8 cellular contexts compared by ENCODE assay signal in the genomic region with DNA sequence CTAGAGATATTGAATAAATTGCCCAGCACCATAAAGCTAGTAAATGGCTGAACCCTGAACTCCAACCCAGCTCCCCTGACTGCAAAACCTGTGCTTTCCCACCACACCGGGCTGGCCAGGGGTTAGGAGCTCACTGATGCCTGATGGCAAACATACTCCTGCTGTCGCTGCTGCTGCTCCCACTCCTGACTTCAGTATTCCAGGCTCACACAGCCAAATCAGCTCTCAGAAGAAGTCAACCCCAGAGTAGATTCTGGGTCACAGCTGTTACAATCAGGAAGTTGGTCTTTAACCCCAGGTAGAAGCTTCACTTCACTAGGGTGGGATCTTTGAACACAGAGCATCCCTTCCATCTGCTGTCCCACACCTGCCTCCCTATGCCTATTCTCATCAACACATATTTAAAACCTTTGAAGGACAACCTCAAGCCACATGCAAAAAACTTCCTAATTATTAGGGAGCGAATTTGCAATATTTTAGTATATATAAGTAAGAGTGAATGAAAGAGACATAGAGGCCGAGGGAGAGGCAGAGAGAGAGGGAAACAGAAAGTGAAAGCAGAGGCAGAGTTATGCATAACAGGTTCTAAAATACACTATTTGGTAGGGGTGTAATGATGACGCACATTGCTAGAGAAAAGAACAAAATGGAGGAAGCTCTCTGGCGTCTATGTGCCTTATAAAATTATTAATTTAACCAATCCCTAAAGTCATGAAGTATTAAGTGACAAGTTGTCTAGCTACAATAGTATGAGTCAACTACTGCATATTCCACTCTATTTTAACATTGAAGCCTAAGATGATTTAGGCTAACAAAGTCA.
DNase-seq lines count a peak whose midpoint lies in the region; ATAC-seq and TF ChIP-seq lines count a peak whose summit lies in the region.

No MANE protein-coding gene starts in this region.

- peaks cover 17 to 22% of the 10 kb centered on the region in 2 donors for H3K4me1 Mint-ChIP-seq in natural killer cell

- H3K9me2 ChIP-seq in SK-N-SH = no peaks in the 10 kb centered on the region

- H3K4me2 ChIP-seq in SK-N-SH = no peak overlapping the region

- H3F3A ChIP-seq in SK-N-SH (replicated peaks; ENCODE audit: insufficient read depth) = no peaks in the 10 kb centered on the region

- H3K4me1 ChIP-seq in SK-N-SH (ENCODE audit: control insufficient read depth in 1 of 2, insufficient read depth in 2 of 2, low read depth in 1 of 2, low read length in 1 of 2) = peaks cover 3 to 60% of the 10 kb centered on the region in 2 experiments; a peak in 2 of 4 replicates

- H3K27ac Mint-ChIP-seq in natural killer cell = peak overlapping the region; percentile 75 to 90

- peaks cover 0 to 2% of the 10 kb centered on the region in 2 donors for H3K9me3 Mint-ChIP-seq in natural killer cell

- peak; percentile 85 for ATAC-seq in HG03025 (IDR thresholded peaks at IDR 0.05; ENCODE audit: low FRiP score, unreplicated experiment)
- peak; percentile 96 to 98 (median 96) for ATAC-seq in natural killer cell

- CTCF ChIA-PET in SK-N-SH (lab: Yijun Ruan, JAX) = interaction anchor here (0.9 to 1.0 kb wide), 3 partner anchors 14 to 83 kb away, joined by 3 to 5 read pairs (median 3); no protein-coding TSS in a partner anchor

- H3K36me3 Mint-ChIP-seq in natural killer cell = peaks cover 10% of the 10 kb centered on the region

- no peaks in the 10 kb centered on the region for H3K36me3 ChIP-seq in SK-N-SH (replicated peaks in 1 of 2; ENCODE audit: control insufficient read depth in 1 of 2, insufficient read depth in 2 of 2, low read length in 1 of 2)

- peak overlapping the region; percentile 38 for H2AFZ ChIP-seq in SK-N-SH (ENCODE audit: low read depth)

- H3K27ac ChIP-seq in SK-N-SH (ENCODE audit: low read depth in 2 of 2, low read length in 1 of 2) = peak overlapping the region; percentile 23 to 83; a peak in 3 of 4 replicates
- H3K27ac ChIP-seq in dorsolateral prefrontal cortex = peak overlapping the region; percentile 8 to 92 (median 77)

- no peaks in the 10 kb centered on the region for H4K20me1 ChIP-seq in SK-N-SH (ENCODE audit: insufficient read depth)

- intact Hi-C loops in dorsolateral prefrontal cortex (cut with DNase I) (no loop called here), natural killer cell (cut with micrococcal nuclease) (loop anchor here (1.0 to 10.0 kb wide), 3 partner anchors 15 to 161 kb away; no protein-coding TSS in a partner anchor)

- no peaks in the 10 kb centered on the region for H3K79me2 ChIP-seq in SK-N-SH (ENCODE audit: insufficient read depth)

- no peak for TF ChIP-seq EP300 in SK-N-SH (IDR thresholded peaks at IDR 0.05; ENCODE audit: borderline replicate concordance in 1 of 2, low read depth in 1 of 2, low read length in 1 of 2)

- WGBS in SK-N-SH (ENCODE audit: low lambda C conversion rate) = 90% methylated on average over 5 of the region's 6 CpGs

- H3K9ac ChIP-seq in SK-N-SH = no peak overlapping the region

- no peak overlapping the region for H3K4me3 ChIP-seq in SK-N-SH (ENCODE audit: low read depth in 2 of 2, low read length in 1 of 2)
- peak overlapping the region in 50 of 59 donors; percentile 0 to 54 (median 29) for H3K4me3 ChIP-seq in dorsolateral prefrontal cortex

- TF ChIP-seq CTCF in SK-N-SH (IDR thresholded peaks at IDR 0.05) (no peak), dorsolateral prefrontal cortex (IDR thresholded peaks at IDR 0.05 in 54 of 56, conservative IDR thresholded peaks at IDR 0.05 in 2 of 56; ENCODE audit: low read depth in 1 of 56, partially characterized antibody in 56 of 56) (no peak), natural killer cell (IDR thresholded peaks at IDR 0.05) (no peak)

- no peak for TF ChIP-seq RAD21 in SK-N-SH (IDR thresholded peaks at IDR 0.05; ENCODE audit: low read length)

- H3K27me3 Mint-ChIP-seq in natural killer cell (ENCODE audit: low read depth in 2 of 2) = peaks cover 9 to 13% of the 10 kb centered on the region in 2 donors

- no peaks in the 10 kb centered on the region for H3K9me3 ChIP-seq in SK-N-SH

- H3K4me3 Mint-ChIP-seq in natural killer cell = peak overlapping the region; percentile 74

- DNase-seq in stimulated activated naive CD4-positive, alpha-beta T cell (lab: John Stamatoyannopoulos, UW) = peak in 4 of 6 experiments; percentile 13 to 84 (median 78)
- no peak for DNase-seq in stimulated activated naive CD4-positive, alpha-beta T cell treated with Interleukin-2 at 50 U/mL for 16 hours (lab: John Stamatoyannopoulos, UW)
- DNase-seq in SK-N-SH (no peak), dorsolateral prefrontal cortex (no peak), natural killer cell (peak; percentile 22), NCI-H128 (lab: John Stamatoyannopoulos, UW; ENCODE audit: unreplicated experiment) (no peak), ecto neural progenitor cell (ENCODE audit: low spot score) (no peak)

- POLR2A ChIA-PET in SK-N-SH (lab: Yijun Ruan, JAX) = interaction anchor here (1.5 to 2.0 kb wide), 2 partner anchors 58 to 163 kb away, joined by 4 read pairs; no protein-coding TSS in a partner anchor

- H3K27me3 ChIP-seq in SK-N-SH (ENCODE audit: insufficient read depth) = no peaks in the 10 kb centered on the region
- H3K27me3 ChIP-seq in dorsolateral prefrontal cortex = no peaks in the 10 kb centered on the region

TF ChIP-seq in SK-N-SH, 30 proteins besides CTCF, POLR2A, EP300 and RAD21:
- TF ChIP-seq, protein P1, sequence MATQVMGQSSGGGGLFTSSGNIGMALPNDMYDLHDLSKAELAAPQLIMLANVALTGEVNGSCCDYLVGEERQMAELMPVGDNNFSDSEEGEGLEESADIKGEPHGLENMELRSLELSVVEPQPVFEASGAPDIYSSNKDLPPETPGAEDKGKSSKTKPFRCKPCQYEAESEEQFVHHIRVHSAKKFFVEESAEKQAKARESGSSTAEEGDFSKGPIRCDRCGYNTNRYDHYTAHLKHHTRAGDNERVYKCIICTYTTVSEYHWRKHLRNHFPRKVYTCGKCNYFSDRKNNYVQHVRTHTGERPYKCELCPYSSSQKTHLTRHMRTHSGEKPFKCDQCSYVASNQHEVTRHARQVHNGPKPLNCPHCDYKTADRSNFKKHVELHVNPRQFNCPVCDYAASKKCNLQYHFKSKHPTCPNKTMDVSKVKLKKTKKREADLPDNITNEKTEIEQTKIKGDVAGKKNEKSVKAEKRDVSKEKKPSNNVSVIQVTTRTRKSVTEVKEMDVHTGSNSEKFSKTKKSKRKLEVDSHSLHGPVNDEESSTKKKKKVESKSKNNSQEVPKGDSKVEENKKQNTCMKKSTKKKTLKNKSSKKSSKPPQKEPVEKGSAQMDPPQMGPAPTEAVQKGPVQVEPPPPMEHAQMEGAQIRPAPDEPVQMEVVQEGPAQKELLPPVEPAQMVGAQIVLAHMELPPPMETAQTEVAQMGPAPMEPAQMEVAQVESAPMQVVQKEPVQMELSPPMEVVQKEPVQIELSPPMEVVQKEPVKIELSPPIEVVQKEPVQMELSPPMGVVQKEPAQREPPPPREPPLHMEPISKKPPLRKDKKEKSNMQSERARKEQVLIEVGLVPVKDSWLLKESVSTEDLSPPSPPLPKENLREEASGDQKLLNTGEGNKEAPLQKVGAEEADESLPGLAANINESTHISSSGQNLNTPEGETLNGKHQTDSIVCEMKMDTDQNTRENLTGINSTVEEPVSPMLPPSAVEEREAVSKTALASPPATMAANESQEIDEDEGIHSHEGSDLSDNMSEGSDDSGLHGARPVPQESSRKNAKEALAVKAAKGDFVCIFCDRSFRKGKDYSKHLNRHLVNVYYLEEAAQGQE (IDR thresholded peaks at IDR 0.05; ENCODE audit: low read depth, low read length) = no peak
- TF ChIP-seq, protein P2, sequence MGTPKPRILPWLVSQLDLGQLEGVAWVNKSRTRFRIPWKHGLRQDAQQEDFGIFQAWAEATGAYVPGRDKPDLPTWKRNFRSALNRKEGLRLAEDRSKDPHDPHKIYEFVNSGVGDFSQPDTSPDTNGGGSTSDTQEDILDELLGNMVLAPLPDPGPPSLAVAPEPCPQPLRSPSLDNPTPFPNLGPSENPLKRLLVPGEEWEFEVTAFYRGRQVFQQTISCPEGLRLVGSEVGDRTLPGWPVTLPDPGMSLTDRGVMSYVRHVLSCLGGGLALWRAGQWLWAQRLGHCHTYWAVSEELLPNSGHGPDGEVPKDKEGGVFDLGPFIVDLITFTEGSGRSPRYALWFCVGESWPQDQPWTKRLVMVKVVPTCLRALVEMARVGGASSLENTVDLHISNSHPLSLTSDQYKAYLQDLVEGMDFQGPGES (IDR thresholded peaks at IDR 0.05; ENCODE audit: low read depth, low read length) = no peak
- TF ChIP-seq, protein P3, sequence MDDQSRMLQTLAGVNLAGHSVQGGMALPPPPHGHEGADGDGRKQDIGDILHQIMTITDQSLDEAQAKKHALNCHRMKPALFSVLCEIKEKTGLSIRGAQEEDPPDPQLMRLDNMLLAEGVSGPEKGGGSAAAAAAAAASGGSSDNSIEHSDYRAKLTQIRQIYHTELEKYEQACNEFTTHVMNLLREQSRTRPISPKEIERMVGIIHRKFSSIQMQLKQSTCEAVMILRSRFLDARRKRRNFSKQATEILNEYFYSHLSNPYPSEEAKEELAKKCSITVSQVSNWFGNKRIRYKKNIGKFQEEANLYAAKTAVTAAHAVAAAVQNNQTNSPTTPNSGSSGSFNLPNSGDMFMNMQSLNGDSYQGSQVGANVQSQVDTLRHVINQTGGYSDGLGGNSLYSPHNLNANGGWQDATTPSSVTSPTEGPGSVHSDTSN (IDR thresholded peaks at IDR 0.05) = no peak
- TF ChIP-seq GATA2 (CRISPR knock-in tag; IDR thresholded peaks at IDR 0.05) = no peak
- TF ChIP-seq, protein P4, sequence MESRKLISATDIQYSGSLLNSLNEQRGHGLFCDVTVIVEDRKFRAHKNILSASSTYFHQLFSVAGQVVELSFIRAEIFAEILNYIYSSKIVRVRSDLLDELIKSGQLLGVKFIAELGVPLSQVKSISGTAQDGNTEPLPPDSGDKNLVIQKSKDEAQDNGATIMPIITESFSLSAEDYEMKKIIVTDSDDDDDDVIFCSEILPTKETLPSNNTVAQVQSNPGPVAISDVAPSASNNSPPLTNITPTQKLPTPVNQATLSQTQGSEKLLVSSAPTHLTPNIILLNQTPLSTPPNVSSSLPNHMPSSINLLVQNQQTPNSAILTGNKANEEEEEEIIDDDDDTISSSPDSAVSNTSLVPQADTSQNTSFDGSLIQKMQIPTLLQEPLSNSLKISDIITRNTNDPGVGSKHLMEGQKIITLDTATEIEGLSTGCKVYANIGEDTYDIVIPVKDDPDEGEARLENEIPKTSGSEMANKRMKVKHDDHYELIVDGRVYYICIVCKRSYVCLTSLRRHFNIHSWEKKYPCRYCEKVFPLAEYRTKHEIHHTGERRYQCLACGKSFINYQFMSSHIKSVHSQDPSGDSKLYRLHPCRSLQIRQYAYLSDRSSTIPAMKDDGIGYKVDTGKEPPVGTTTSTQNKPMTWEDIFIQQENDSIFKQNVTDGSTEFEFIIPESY (IDR thresholded peaks at IDR 0.05; ENCODE audit: borderline replicate concordance, low read depth) = no peak
- TF ChIP-seq ELF1 (IDR thresholded peaks at IDR 0.05) = no peak
- no peak for TF ChIP-seq RFX5 (IDR thresholded peaks at IDR 0.05; ENCODE audit: low read length)

Comparison
In these comparisons a context has a peak if more than half of its experiments do, and no peak if none do; other contexts are left out.
1. DNase-seq: peak in stimulated activated naive CD4-positive, alpha-beta T cell (4 of 6) and natural killer cell (single experiment); none in stimulated activated naive CD4-positive, alpha-beta T cell treated with Interleukin-2 at 50 U/mL for 16 hours (single experiment), SK-N-SH (single experiment), dorsolateral prefrontal cortex (0 of 10), NCI-H128 (single experiment) and ecto neural progenitor cell (single experiment).
2. H3K4me3 ChIP-seq: peak in dorsolateral prefrontal cortex (50 of 59); none in SK-N-SH (0 of 2).